29 cellular contexts compared by ENCODE assay signal in genomic region chr2:108858894-108859293, GRCh38.
DNase-seq lines count a peak whose midpoint lies in the region; ATAC-seq, FAIRE-seq and TF ChIP-seq lines count a peak whose summit lies in the region.
"Had no signal": no experiment of that assay in that cellular context is flagged by ENCODE, and none has a peak within 500 bp of the region (broad histone marks: within the 10 kb centered on the region; RNA-seq: fewer than 3 reads in every experiment).

No MANE protein-coding gene starts in this region.

- H3K36me3 ChIP-seq in bronchial epithelial cell (ENCODE audit: control insufficient read depth, insufficient read depth, low read length) (no peaks in the 10 kb centered on the region), Peyer's patch (no peaks in the 10 kb centered on the region)
- H3K36me3 ChIP-seq: lower lobe of right lung, MG63 had no signal

- no peak for ATAC-seq in GM19463 (IDR thresholded peaks at IDR 0.05; ENCODE audit: unreplicated experiment)
- ATAC-seq: lower lobe of right lung; stimulated activated memory B cell treated with anti-CD40 and anti-IgM and Interleukin-4, amounts not matched to agents 10 μg/mL and 1 μg/mL and 100 μg/mL, for 72 hours had no signal

- no peak for TF ChIP-seq POLR2A in Peyer's patch (IDR thresholded peaks at IDR 0.05)

- no peak overlapping the region for H3K27ac ChIP-seq in Peyer's patch
- H3K27ac ChIP-seq: BLaER1 treated with 17β-estradiol and CSF1 and Interleukin-3, amounts not matched to agents 10 nM and 100 nM; lower lobe of right lung; parathyroid adenoma; spleen had no signal

- H3K9me3 ChIP-seq in Peyer's patch = no peaks in the 10 kb centered on the region
- H3K9me3 ChIP-seq: lower lobe of right lung, MG63, spleen had no signal

- TF ChIP-seq CTCF in bronchial epithelial cell (IDR thresholded peaks at IDR 0.05; ENCODE audit: insufficient read depth, low read length, severe bottlenecking) = no peak
- no peak for TF ChIP-seq CTCF in Peyer's patch (IDR thresholded peaks at IDR 0.05)

- H3K27me3 ChIP-seq in bronchial epithelial cell (ENCODE audit: control insufficient read depth, insufficient read depth, low read length) (no peaks in the 10 kb centered on the region), Peyer's patch (no peaks in the 10 kb centered on the region)
- H3K27me3 ChIP-seq: BLaER1 treated with 17β-estradiol and CSF1 and Interleukin-3, amounts not matched to agents 10 nM and 100 nM; MG63; spleen had no signal

- H3K4me3 ChIP-seq in bronchial epithelial cell (ENCODE audit: low read depth, low read length) (no peak overlapping the region), Peyer's patch (no peak overlapping the region)
- H3K4me3 ChIP-seq: BLaER1 treated with 17β-estradiol and CSF1 and Interleukin-3, amounts not matched to agents 10 nM and 100 nM; lower lobe of right lung; MG63; spleen had no signal

- peak; percentile 70 for DNase-seq in ELR (ENCODE audit: low read depth)
- DNase-seq in M059J (ENCODE audit: low read depth) = peak; percentile 61
- peak; percentile 61 for DNase-seq in bronchial epithelial cell (ENCODE audit: low read depth)
- DNase-seq in iris pigment epithelial cell (ENCODE audit: low read depth) = peak; percentile 69
- DNase-seq in Peyer's patch = no peak
- no peak for DNase-seq in cortex of kidney (lab: John Stamatoyannopoulos, UW)
- no peak for DNase-seq in SW480 (ENCODE audit: low spot score)
- DNase-seq: activated CD4-positive, alpha-beta T cell treated with anti-CD3 and anti-CD28 coated beads, Interleukin-2, amount 50 U/mL, for 4 hours; activated CD4-positive, CD25-positive, alpha-beta regulatory T cell; activated naive CD4-positive, alpha-beta T cell treated with anti-CD3 and anti-CD28 coated beads, Interleukin-2, amount 10 ng/mL, durations not matched to agents 7 days and 5 days; amygdala; central memory CD4-positive, alpha-beta T cell; COR-L47; dermis blood vessel endothelial cell; head of caudate nucleus; kidney glomerular epithelial cell; lower lobe of right lung; MG63; NCI-H1105 treated with DMSO at 0.1 percent for 48 hours; NCI-H2081 treated with DMSO at 0.1 percent for 48 hours; NCI-H226; RPMI8226; spleen; T-helper 1 cell had no signal

- H3K4me1 ChIP-seq in Peyer's patch = no peaks in the 10 kb centered on the region
- H3K4me1 ChIP-seq: BLaER1 treated with 17β-estradiol and CSF1 and Interleukin-3, amounts not matched to agents 10 nM and 100 nM; lower lobe of right lung; parathyroid adenoma; spleen had no signal

- FAIRE-seq in bronchial epithelial cell (lab: Jason Lieb, UNC) = no peak
- FAIRE-seq: GM18507 had no signal

Comparison
In these comparisons a context has a peak if more than half of its experiments do, and no peak if none do; other contexts are left out.
1. DNase-seq: peak in ELR (single experiment), M059J (single experiment), bronchial epithelial cell (single experiment) and iris pigment epithelial cell (single experiment); none in Peyer's patch (0 of 3), cortex of kidney (single experiment) and SW480 (single experiment).